Comparison of ENCODE assay signal across 15 cellular contexts in the genomic region with DNA sequence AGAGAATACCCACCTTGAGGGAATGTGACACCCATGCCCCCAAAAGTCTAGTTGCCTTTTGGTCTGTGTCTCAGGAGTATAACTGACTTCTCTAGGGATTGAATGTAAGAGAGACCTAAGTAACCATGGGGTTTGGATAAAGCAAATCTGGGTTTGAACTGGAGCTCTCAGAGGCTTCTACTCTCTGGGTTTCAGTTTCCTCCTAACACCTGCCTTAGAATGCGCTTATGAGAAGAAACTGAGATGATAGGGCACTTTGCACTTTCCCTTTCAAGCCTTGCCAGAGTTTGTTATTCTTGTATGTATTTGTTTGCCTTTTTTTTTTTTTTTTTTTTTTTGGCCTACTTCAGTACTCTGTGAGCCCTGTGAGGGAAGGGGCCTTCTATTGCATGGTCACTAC. TPM values are rescaled to one million over a fixed set of nuclear protein-coding genes. Genes with fewer than 3 reads are reported as not detected.
DNase-seq lines count a peak whose midpoint lies in the region; ATAC-seq, FAIRE-seq and TF ChIP-seq lines count a peak whose summit lies in the region.
"Had no signal": no experiment of that assay in that cellular context is flagged by ENCODE, and none has a peak within 500 bp of the region (broad histone marks: within the 10 kb centered on the region; RNA-seq: fewer than 3 reads in every experiment).

No MANE protein-coding gene starts in this region.

- no peak for TF ChIP-seq POLR2A in H54 (IDR thresholded peaks at IDR 0.05; ENCODE audit: low read depth, low read length)

- no peak overlapping the region for H2AFZ ChIP-seq in MM.1S (ENCODE audit: low read length)
- H2AFZ ChIP-seq: GM23248 had no signal

- H3K4me2 ChIP-seq in MM.1S (ENCODE audit: low read depth, low read length), result peak overlapping the region; percentile 29; the same call in 1 of the 2 replicates

- peaks cover 3% of the 10 kb centered on the region; the same call in 1 of the 2 replicates for H3F3A ChIP-seq in MM.1S (ENCODE audit: insufficient read depth, low read length)

- H3K9ac ChIP-seq in MM.1S (ENCODE audit: low read length), result no peak overlapping the region
- H3K9ac ChIP-seq: GM23248 had no signal

- H3K9me2 ChIP-seq in MM.1S (replicated peaks; ENCODE audit: insufficient read depth, low read length), result no peaks in the 10 kb centered on the region

- peaks cover 21% of the 10 kb centered on the region for H3K27me3 ChIP-seq in MM.1S (replicated peaks; ENCODE audit: insufficient read depth, low read length)
- H3K27me3 ChIP-seq: brain microvascular endothelial cell, tibial artery had no signal

- no peaks in the 10 kb centered on the region for H3K9me3 ChIP-seq in MM.1S (replicated peaks; ENCODE audit: insufficient read depth, low read length)
- H3K9me3 ChIP-seq: tibial artery had no signal

- H3K4me1 ChIP-seq in MM.1S (ENCODE audit: low read length), result peaks cover 11% of the 10 kb centered on the region
- H3K4me1 ChIP-seq: tibial artery had no signal

- no peak overlapping the region for H3K27ac ChIP-seq in MM.1S (ENCODE audit: low read length)
- H3K27ac ChIP-seq: brain microvascular endothelial cell, GM23248, tibial artery had no signal

- H4K20me1 ChIP-seq in MM.1S (ENCODE audit: insufficient read depth, low read length), result peaks cover 3% of the 10 kb centered on the region; the same call in 1 of the 2 replicates

- H3K79me2 ChIP-seq in MM.1S (ENCODE audit: low read length), result no peaks in the 10 kb centered on the region

- FAIRE-seq in H54 (lab: Jason Lieb, UNC), result no peak
- FAIRE-seq: TTC549 had no signal

- TF ChIP-seq CTCF in MM.1S (IDR thresholded peaks at IDR 0.05; ENCODE audit: low read length), result no peak

- DNase-seq in MM.1S, result peak; percentile 84
- no peak for DNase-seq in HPDE6-E6E7 (ENCODE audit: extremely low spot score)
- no peak for DNase-seq in occipital lobe (lab: John Stamatoyannopoulos, UW)
- DNase-seq in H54 (ENCODE audit: insufficient read length, low spot score), result no peak
- DNase-seq: activated T-cell treated with anti-CD3 and anti-CD28 coated beads, Interleukin-2, amount 50 U/mL, for 72 hours; brain microvascular endothelial cell; DMS 273 treated with DMSO at 0.1 percent for 48 hours; GM23248; KBM-7; NCI-H2227 treated with DMSO at 0.1 percent for 48 hours; tibial artery had no signal

- H3K4me3 ChIP-seq in MM.1S (ENCODE audit: low read length), result no peak overlapping the region
- H3K4me3 ChIP-seq: GM23248, tibial artery had no signal

- ATAC-seq in GM18873 (IDR thresholded peaks at IDR 0.05; ENCODE audit: low FRiP score, unreplicated experiment), result peak; percentile 86
- ATAC-seq in GM21447 (IDR thresholded peaks at IDR 0.05; ENCODE audit: unreplicated experiment), result peak; percentile 96
- ATAC-seq in HG03039 (IDR thresholded peaks at IDR 0.05; ENCODE audit: unreplicated experiment), result peak; percentile 94
- ATAC-seq: activated T-cell treated with anti-CD3 and anti-CD28 coated beads, Interleukin-2, amount 50 U/mL, for 72 hours had no signal

- H3K36me3 ChIP-seq in MM.1S (replicated peaks; ENCODE audit: insufficient read depth, low read length), result no peaks in the 10 kb centered on the region
- H3K36me3 ChIP-seq: brain microvascular endothelial cell had no signal

RNA-seq across cellular contexts. Expression of a gene that starts 19.4 kb away (rescaled TPM):
- total RNA-seq in occipital lobe, result 19.2 TPM
